ENCODE assay signal across 20 cellular contexts in genomic region chr10:5941579-5941978, GRCh38. TPM values are rescaled to one million over a fixed set of nuclear protein-coding genes. Genes with fewer than 3 reads are reported as not detected.
DNase-seq lines count a peak whose midpoint lies in the region; ATAC-seq and TF ChIP-seq lines count a peak whose summit lies in the region.
"Had no signal": no experiment of that assay in that cellular context is flagged by ENCODE, and none has a peak within 500 bp of the region (broad histone marks: within the 10 kb centered on the region; RNA-seq: fewer than 3 reads in every experiment).

No MANE protein-coding gene starts in this region.

- H3K4me1 ChIP-seq in right atrium auricular region (peaks cover 0 to 46% of the 10 kb centered on the region in 2 donors), stomach (peaks cover 20 to 39% (median 32%) of the 10 kb centered on the region in 4 donors)

- H3K4me3 Mint-ChIP-seq in chondrocyte (ENCODE audit: unreplicated experiment), result no peak overlapping the region
- H3K4me3 Mint-ChIP-seq: activated naive CD8-positive, alpha-beta T cell treated with anti-CD3 and anti-CD28 coated beads, Interleukin-2, amount 10 ng/mL, durations not matched to agents 7 days and 5 days; natural killer cell treated with Interleukin-12 subunit alpha and Interleukin-12 subunit beta and Interleukin-15 and Interleukin-18, amount 100 ng/mL, for 72 hours had no signal

- no peaks in the 10 kb centered on the region for H3K9me3 Mint-ChIP-seq in chondrocyte (ENCODE audit: low read depth)
- H3K9me3 Mint-ChIP-seq: activated naive CD8-positive, alpha-beta T cell treated with anti-CD3 and anti-CD28 coated beads, Interleukin-2, amount 10 ng/mL, durations not matched to agents 7 days and 5 days; activated T-helper 2 cell treated with anti-CD3 and anti-CD28 coated beads, Interferon-gamma antibody, Interleukin-2, Interleukin-4, amounts not matched to agents 10 μg/mL and 5 μg/mL and 100 μg/mL, durations not matched to agents 14 hours and 24 hours and 36 hours; natural killer cell treated with Interleukin-12 subunit alpha and Interleukin-12 subunit beta and Interleukin-15 and Interleukin-18, amount 100 ng/mL, for 72 hours had no signal

- no peak for TF ChIP-seq EP300 in stomach (IDR thresholded peaks at IDR 0.05)

- H3K27me3 ChIP-seq in right atrium auricular region (no peaks in the 10 kb centered on the region), stomach (no peaks in the 10 kb centered on the region)
- H3K27me3 ChIP-seq: MG63 had no signal

- intact Hi-C loops in cardiac septum (cut with DNase I) (loop anchor here (10.0 kb wide), 1 partner anchor 463 kb away; no protein-coding TSS in a partner anchor), stomach (cut with DNase I; ENCODE audit: low total_unique reads) (no loop called here)

- peaks cover 19% of the 10 kb centered on the region for H3K36me3 Mint-ChIP-seq in chondrocyte (ENCODE audit: low read depth)

- no peak overlapping the region for H3K4me3 ChIP-seq in right atrium auricular region
- no peak overlapping the region for H3K4me3 ChIP-seq in stomach
- H3K4me3 ChIP-seq: A549, MG63 had no signal

- DNase-seq in right atrium auricular region (ENCODE audit: low spot score), result no peak
- DNase-seq in cardiac septum (ENCODE audit: low spot score), result no peak
- no peak for DNase-seq in left lobe of liver (ENCODE audit: low spot score)
- DNase-seq in stomach, result no peak
- DNase-seq in D341Med (ENCODE audit: low spot score), result no peak
- DNase-seq in chondrocyte (ENCODE audit: low spot score), result no peak
- DNase-seq in KBM-7, result no peak
- no peak for DNase-seq in ACHN
- DNase-seq: activated CD4-positive, alpha-beta T cell treated with anti-CD3 and anti-CD28 coated beads for 48 hours; activated naive CD8-positive, alpha-beta T cell treated with anti-CD3 and anti-CD28 coated beads, Interleukin-2, amount 10 ng/mL, durations not matched to agents 7 days and 5 days; effector CD8-positive, alpha-beta T cell; mesendoderm; MG63; NCI-H146; SHP77 treated with DMSO at 0.1 percent for 48 hours; T-helper 1 cell had no signal

- H3K36me3 ChIP-seq in right atrium auricular region (peaks cover 21% of the 10 kb centered on the region), stomach (peaks cover 15 to 27% (median 26%) of the 10 kb centered on the region in 4 donors)

- no peak for TF ChIP-seq POLR2A in stomach (IDR thresholded peaks at IDR 0.05)

- in situ Hi-C loops in KBM-7 (cut with MboI; ENCODE audit: low pct_unique_long_range_greater_than_20kb, low sequenced_read_pairs) (no loop called here), ACHN (cut with HindIII; ENCODE audit: low pct_ligation_motif_present, low pct_unique_long_range_greater_than_20kb, low sequenced_read_pairs) (no loop called here)

- WGBS in stomach, 5 donors, result 76 to 92% (median 84%) methylated on average over 6 to 7 of the region's 7 CpGs

- H3K27ac ChIP-seq in right atrium auricular region, result peak overlapping the region; percentile 85 to 87
- peak overlapping the region in 4 of 5 donors; percentile 85 to 91 (median 88) for H3K27ac ChIP-seq in stomach
- H3K27ac ChIP-seq: A549 had no signal

- peak; percentile 17 for ATAC-seq in left lobe of liver
- ATAC-seq: natural killer cell treated with Interleukin-12 subunit alpha and Interleukin-12 subunit beta and Interleukin-15 and Interleukin-18, amount 100 ng/mL, for 72 hours had no signal

- no peaks in the 10 kb centered on the region for H3K27me3 Mint-ChIP-seq in chondrocyte (ENCODE audit: low read depth)
- H3K27me3 Mint-ChIP-seq: activated naive CD8-positive, alpha-beta T cell treated with anti-CD3 and anti-CD28 coated beads, Interleukin-2, amount 10 ng/mL, durations not matched to agents 7 days and 5 days; natural killer cell treated with Interleukin-12 subunit alpha and Interleukin-12 subunit beta and Interleukin-15 and Interleukin-18, amount 100 ng/mL, for 72 hours had no signal

- TF ChIP-seq CTCF in right atrium auricular region (IDR thresholded peaks at IDR 0.05), result no peak
- no peak for TF ChIP-seq CTCF in stomach (IDR thresholded peaks at IDR 0.05)
- no peak for TF ChIP-seq CTCF in chondrocyte (IDR thresholded peaks at IDR 0.05)

- H3K4me1 Mint-ChIP-seq in chondrocyte (ENCODE audit: low read depth), result peaks cover 38% of the 10 kb centered on the region

- no peaks in the 10 kb centered on the region for H3K9me3 ChIP-seq in right atrium auricular region
- no peaks in the 10 kb centered on the region for H3K9me3 ChIP-seq in stomach
- H3K9me3 ChIP-seq: A549, MG63 had no signal

- no peak overlapping the region for H3K27ac Mint-ChIP-seq in chondrocyte (ENCODE audit: unreplicated experiment)
- H3K27ac Mint-ChIP-seq: activated naive CD8-positive, alpha-beta T cell treated with anti-CD3 and anti-CD28 coated beads, Interleukin-2, amount 10 ng/mL, durations not matched to agents 7 days and 5 days; activated T-helper 2 cell treated with anti-CD3 and anti-CD28 coated beads, Interferon-gamma antibody, Interleukin-2, Interleukin-4, amounts not matched to agents 10 μg/mL and 5 μg/mL and 100 μg/mL, durations not matched to agents 14 hours and 24 hours and 36 hours; natural killer cell treated with Interleukin-12 subunit alpha and Interleukin-12 subunit beta and Interleukin-15 and Interleukin-18, amount 100 ng/mL, for 72 hours; progenitor cell of endocrine pancreas had no signal

RNA-seq across cellular contexts. Expression of gene IL15RA, which starts 35.8 kb away (rescaled TPM):
- total RNA-seq in right atrium auricular region (10 to 100 TPM in 1 of 2 donors, 1 to 10 TPM in 1; 9.6 to 30.5 TPM), cardiac septum (3.9 TPM), left lobe of liver (8.4 TPM), stomach (10 to 100 TPM in 3 of 5 donors, 1 to 10 TPM in 2; 6.7 to 63.0 (median 16.1) TPM), chondrocyte (0.56 to 0.65 TPM in 2 of 3 replicates, not detected in the other)
- polyA plus RNA-seq in stomach, result 10 to 100 TPM; 13.9 to 26.1 (median 15.7) TPM

RNA-seq across cellular contexts. Expression of gene FBH1, which starts 51.5 kb away (rescaled TPM):
- total RNA-seq in right atrium auricular region (10 to 100 TPM; 68.7 to 93.4 TPM), cardiac septum (73.8 TPM), left lobe of liver (41.7 TPM), stomach (100 to 1,000 TPM in 3 of 5 donors, 10 to 100 TPM in 2; 42.6 to 192 (median 110) TPM), chondrocyte (62.2 to 96.6 TPM (median 66.5 TPM) in 3 replicates)
- 10 to 100 TPM; 38.4 to 51.4 (median 40.3) TPM for polyA plus RNA-seq in stomach

RNA-seq across cellular contexts. Expression of gene ANKRD16, which starts 51.9 kb away (rescaled TPM):
- total RNA-seq in right atrium auricular region (1 to 10 TPM; 1.9 to 3.5 TPM), cardiac septum (3.9 TPM), left lobe of liver (6.6 TPM), stomach (100 to 1,000 TPM in 2 of 5 donors, 1 to 10 TPM in 3; 2.2 to 233 (median 8.4) TPM), chondrocyte (5.8 to 6.5 TPM (median 6.4 TPM) in 3 replicates)
- 1 to 10 TPM; 5.1 to 8.7 (median 7.0) TPM for polyA plus RNA-seq in stomach
